9 cellular contexts compared by ENCODE assay signal in genomic region chr17:50371526-50371925, GRCh38. TPM values are rescaled to one million over a fixed set of nuclear protein-coding genes. Genes with fewer than 3 reads are reported as not detected.
DNase-seq lines count a peak whose midpoint lies in the region; ATAC-seq and TF ChIP-seq lines count a peak whose summit lies in the region.
"Had no signal": no experiment of that assay in that cellular context is flagged by ENCODE, and none has a peak within 500 bp of the region (broad histone marks: within the 10 kb centered on the region; RNA-seq: fewer than 3 reads in every experiment).

No MANE protein-coding gene starts in this region.

- H3K4me2 ChIP-seq in HCT116 (ENCODE audit: low read length) (peak overlapping the region; percentile 76), PC-3 (ENCODE audit: low read length) (peak overlapping the region; percentile 90)

- H3K79me2 ChIP-seq in HCT116 (ENCODE audit: insufficient read depth, low read length) (peaks cover 55% of the 10 kb centered on the region), PC-3 (ENCODE audit: low read length) (peaks cover 40% of the 10 kb centered on the region)

- H3K9ac ChIP-seq in HCT116 (ENCODE audit: low read length), result peak overlapping the region; percentile 88
- H3K9ac ChIP-seq in PC-3 (ENCODE audit: low read length), result no peak overlapping the region

- RAD21 ChIA-PET in HCT116 (lab: Charles Lee; ENCODE audit: low non-redundant PET in 1 of 2, low total read pairs in 2 of 2, uncharacterized antibody in 2 of 2, unreplicated experiment in 2 of 2), result no interaction called here

- no peak overlapping the region for H2AFZ ChIP-seq in HCT116 (ENCODE audit: low read depth, low read length, poor library complexity, severe bottlenecking)
- no peak overlapping the region for H2AFZ ChIP-seq in PC-3 (ENCODE audit: low read length)

- WGBS in psoas muscle, 3 donors, result 93 to 98% (median 96%) methylated on average over 2 of the region's 2 CpGs
- WGBS in heart left ventricle, 4 donors, result 88 to 95% (median 94%) methylated on average over 2 of the region's 2 CpGs

- peak overlapping the region; percentile 82 for H3K27ac ChIP-seq in HCT116 (ENCODE audit: low read depth, low read length)
- no peak overlapping the region for H3K27ac ChIP-seq in PC-3 (ENCODE audit: low read length)
- H3K27ac ChIP-seq in epithelial cell of prostate, result peak overlapping the region; percentile 92
- H3K27ac ChIP-seq in psoas muscle, result no peak overlapping the region
- H3K27ac ChIP-seq in heart left ventricle, result no peak overlapping the region

- TF ChIP-seq CTCF in HCT116 (IDR thresholded peaks at IDR 0.05 in 2 of 3, conservative IDR thresholded peaks at IDR 0.05 in 1 of 3; ENCODE audit: borderline replicate concordance in 1 of 3, insufficient read depth in 1 of 3, low read depth in 2 of 3, low read length in 2 of 3) (no peak), PC-3 (conservative IDR thresholded peaks at IDR 0.05; ENCODE audit: low read depth, low read length) (no peak), psoas muscle (IDR thresholded peaks at IDR 0.05) (no peak), heart left ventricle (IDR thresholded peaks at IDR 0.05) (no peak)

- H4K20me1 ChIP-seq in HCT116 (ENCODE audit: insufficient read depth) (no peaks in the 10 kb centered on the region), PC-3 (ENCODE audit: low read length) (no peaks in the 10 kb centered on the region)

- BruUV-seq in HCT116 (replicated peaks; lab: Mats Ljungman, UMichigan) (no TSS peak), PC-3 (replicated peaks; lab: Mats Ljungman, UMichigan) (no TSS peak)

- peaks cover 5% of the 10 kb centered on the region for H3F3A ChIP-seq in PC-3 (ENCODE audit: low read length, unreplicated experiment)

- CTCF ChIA-PET in HCT116 (lab: Charles Lee) (interaction anchor here (0.6 to 1.3 kb wide), 3 partner anchors 9 to 172 kb away, joined by 3 to 5 read pairs (median 3); partner anchors contain the start of gene LRRC59), PC-3 (lab: Charles Lee) (interaction anchor here (0.6 kb wide), 1 partner anchor 1011 kb away, joined by 3 read pairs; no protein-coding TSS in a partner anchor)

- TF ChIP-seq RAD21 in HCT116 (IDR thresholded peaks at IDR 0.05; ENCODE audit: low read depth), result no peak

- no peaks in the 10 kb centered on the region for H3K27me3 ChIP-seq in HCT116 (ENCODE audit: insufficient read depth, low read length)
- no peaks in the 10 kb centered on the region for H3K27me3 ChIP-seq in PC-3 (ENCODE audit: low read length)
- no peaks in the 10 kb centered on the region for H3K27me3 ChIP-seq in psoas muscle (ENCODE audit: insufficient read depth in 3 of 3, low read length in 2 of 3)
- H3K27me3 ChIP-seq in heart left ventricle, result no peaks in the 10 kb centered on the region

- POLR2A ChIA-PET in HCT116 (lab: Charles Lee) (interaction anchor here (1.7 kb wide), 1 partner anchor 9 kb away, joined by 9 read pairs; no protein-coding TSS in a partner anchor), PC-3 (lab: Charles Lee; ENCODE audit: unreplicated experiment) (interaction anchor here (0.6 kb wide), 1 partner anchor 19 kb away, joined by 7 read pairs; no protein-coding TSS in a partner anchor)

- H3K9me3 ChIP-seq in HCT116 (ENCODE audit: control insufficient read depth in 1 of 2, insufficient read depth in 1 of 2, low read depth in 1 of 2, low read length in 2 of 2) (no peaks in the 10 kb centered on the region), PC-3 (ENCODE audit: low read length) (no peaks in the 10 kb centered on the region), psoas muscle (no peaks in the 10 kb centered on the region), heart left ventricle (no peaks in the 10 kb centered on the region)

- H3K36me3 ChIP-seq in HCT116 (ENCODE audit: control insufficient read depth in 1 of 2, insufficient read depth in 2 of 2, low read length in 2 of 2) (peaks cover 39 to 43% of the 10 kb centered on the region in 2 experiments), PC-3 (ENCODE audit: low read depth, low read length) (peaks cover 40% of the 10 kb centered on the region), psoas muscle (ENCODE audit: insufficient read depth in 1 of 2, low read depth in 1 of 2) (peaks cover 0 to 43% of the 10 kb centered on the region in 2 donors), heart left ventricle (peaks cover 0 to 44% (median 41%) of the 10 kb centered on the region in 9 donors)

- TF ChIP-seq POLR2A in HCT116 (IDR thresholded peaks at IDR 0.05; ENCODE audit: borderline replicate concordance, extremely low read depth, insufficient read depth, insufficient read length), result no peak
- no peak for TF ChIP-seq POLR2A in heart left ventricle (IDR thresholded peaks at IDR 0.05)

- ATAC-seq in HCT116 (no peak), PC-3 (no peak), psoas muscle (no peak), GM19467 (IDR thresholded peaks at IDR 0.05; ENCODE audit: unreplicated experiment) (no peak), heart left ventricle (no peak), GM21360 (IDR thresholded peaks at IDR 0.05; ENCODE audit: unreplicated experiment) (no peak)

- H3K9me2 ChIP-seq in HCT116 (ENCODE audit: insufficient read depth) (no peaks in the 10 kb centered on the region), PC-3 (replicated peaks; ENCODE audit: low read length) (no peaks in the 10 kb centered on the region)

- intact Hi-C loops in HCT116 (cut with micrococcal nuclease), result no loop called here
- intact Hi-C loops in PC-3 (cut with micrococcal nuclease), result no loop called here
- intact Hi-C loops in psoas muscle (cut with DNase I), result no loop called here
- intact Hi-C loops in heart left ventricle (cut with DNase I), result loop anchor here in 1 of 10 donors (10.0 kb wide), 1 partner anchor 103 kb away; the partner anchor contains the start of gene RSAD1

- peaks cover 9 to 16% of the 10 kb centered on the region in 2 experiments for H3K4me1 ChIP-seq in HCT116 (ENCODE audit: control insufficient read depth in 1 of 2, insufficient read depth in 2 of 2, low read length in 2 of 2)
- peaks cover 14% of the 10 kb centered on the region for H3K4me1 ChIP-seq in PC-3 (ENCODE audit: insufficient read depth, low read length)
- H3K4me1 ChIP-seq in psoas muscle, result peaks cover 15% of the 10 kb centered on the region
- H3K4me1 ChIP-seq in heart left ventricle, result peaks cover 0 to 28% (median 14%) of the 10 kb centered on the region in 12 donors

- H3K4me3 ChIP-seq in HCT116 (replicated peaks in 1 of 2; ENCODE audit: low read depth in 1 of 2, low read length in 2 of 2), result peak overlapping the region; percentile 54 to 67
- H3K4me3 ChIP-seq in PC-3 (ENCODE audit: low read length), result peak overlapping the region; percentile 88
- H3K4me3 ChIP-seq in psoas muscle, result peak overlapping the region; percentile 89
- H3K4me3 ChIP-seq in heart left ventricle, result peak overlapping the region in 4 of 12 donors; percentile 63 to 74 (median 72)

- DNase-seq in HCT116 (ENCODE audit: low read depth, low spot score) (no peak), PC-3 (no peak), epithelial cell of prostate (ENCODE audit: low read depth, low spot score) (peak; percentile 36), psoas muscle (no peak), heart left ventricle (no peak)
- DNase-seq: activated CD4-positive, alpha-beta T cell treated with anti-CD3 and anti-CD28 coated beads for 48 hours; left cardiac atrium had no signal

TF ChIP-seq in HCT116, 20 proteins besides CTCF, POLR2A, EP300 and RAD21 (continues in another document):
- TF ChIP-seq SIN3A (IDR thresholded peaks at IDR 0.05; ENCODE audit: low read depth) (no peak), SRF (IDR thresholded peaks at IDR 0.05; ENCODE audit: low read depth) (no peak), ZFX (IDR thresholded peaks at IDR 0.05) (no peak), CEBPB (IDR thresholded peaks at IDR 0.05; ENCODE audit: low read depth) (no peak), SP1 (IDR thresholded peaks at IDR 0.05; ENCODE audit: low read depth) (no peak), YY1 (IDR thresholded peaks at IDR 0.05; ENCODE audit: extremely low read depth, insufficient replicate concordance, low read depth, low read length) (no peak), TCF7L2 (IDR thresholded peaks at IDR 0.05; ENCODE audit: borderline replicate concordance, extremely low read depth, insufficient read depth, insufficient read length) (no peak), EGR1 (IDR thresholded peaks at IDR 0.05; ENCODE audit: low read depth) (no peak)

RNA-seq across cellular contexts. Expression of gene MRPL27, which starts 1.5 kb away (rescaled TPM):
- total RNA-seq in HCT116 (2021; ENCODE audit: unreplicated experiment) (106 TPM), PC-3 (2014; rRNA removed) (168 and 173 TPM in 2 replicates), psoas muscle (100 to 1,000 TPM in 2 of 4 donors, 10 to 100 TPM in 2; 70.7 to 133 (median 95.3) TPM), heart left ventricle (10 to 100 TPM; 52.9 to 91.6 (median 65.3) TPM)
- 140 and 142 TPM in 2 replicates for polyA plus RNA-seq in HCT116 (2012)
- polyA plus RNA-seq in psoas muscle (100 to 1,000 TPM; 128 to 468 (median 281) TPM), heart left ventricle (100 to 1,000 TPM; 190 to 243 TPM)

RNA-seq across cellular contexts. Expression of gene EME1, which starts 1.5 kb away (rescaled TPM):
- total RNA-seq in HCT116 (2021; ENCODE audit: unreplicated experiment) (31.8 TPM), PC-3 (2014; rRNA removed) (20.0 and 28.0 TPM in 2 replicates), psoas muscle (under 1 TPM in 2 of 4 donors, not detected in 2; 0.15 to 0.32 TPM), heart left ventricle (1 to 10 TPM in 1 of 9 donors, under 1 TPM in 2, not detected in 6; 0.70 to 3.4 (median 0.75) TPM)
- 21.1 and 26.1 TPM in 2 replicates for polyA plus RNA-seq in HCT116 (2012)
- polyA plus RNA-seq in psoas muscle (under 1 TPM; 0.06 to 0.39 (median 0.29) TPM), heart left ventricle (under 1 TPM; 0.22 to 0.72 TPM)

RNA-seq across cellular contexts. Expression of gene XYLT2, which starts 25.6 kb away (rescaled TPM):
- total RNA-seq in HCT116 (2021; ENCODE audit: unreplicated experiment) (37.5 TPM), PC-3 (2014; rRNA removed) (53.5 and 54.3 TPM in 2 replicates), psoas muscle (1 to 10 TPM; 3.4 to 6.1 (median 4.3) TPM), heart left ventricle (10 to 100 TPM; 11.3 to 19.2 (median 13.9) TPM)
- 30.3 and 34.3 TPM in 2 replicates for polyA plus RNA-seq in HCT116 (2012)
- polyA plus RNA-seq in psoas muscle (1 to 10 TPM; 2.8 to 6.3 (median 3.2) TPM), heart left ventricle (1 to 10 TPM; 9.5 to 9.9 TPM)

RNA-seq across cellular contexts. Expression of gene LRRC59, which starts 25.8 kb away (rescaled TPM):
- total RNA-seq in HCT116 (2021; ENCODE audit: unreplicated experiment) (221 TPM), PC-3 (2014; rRNA removed) (324 and 427 TPM in 2 replicates), psoas muscle (10 to 100 TPM; 15.9 to 53.9 (median 44.7) TPM), heart left ventricle (10 to 100 TPM; 19.6 to 50.9 (median 28.6) TPM)
- 180 and 200 TPM in 2 replicates for polyA plus RNA-seq in HCT116 (2012)
- polyA plus RNA-seq in psoas muscle (100 to 1,000 TPM in 1 of 3 donors, 10 to 100 TPM in 2; 40.8 to 122 (median 90.2) TPM), heart left ventricle (100 to 1,000 TPM in 1 of 2 donors, 10 to 100 TPM in 1; 13.7 to 150 TPM)

RNA-seq across cellular contexts. Expression of gene ACSF2, which starts 54.5 kb away (rescaled TPM):
- total RNA-seq in HCT116 (2021; ENCODE audit: unreplicated experiment), result 52.4 TPM
- 34.4 and 40.5 TPM in 2 replicates for polyA plus RNA-seq in HCT116 (2012)
- total RNA-seq in PC-3 (2014; rRNA removed), result 69.3 and 72.7 TPM in 2 replicates
- 10 to 100 TPM; 14.4 to 72.3 (median 44.7) TPM for total RNA-seq in psoas muscle
- 10 to 100 TPM; 17.0 to 69.7 (median 19.6) TPM for polyA plus RNA-seq in psoas muscle
- total RNA-seq in heart left ventricle, result 10 to 100 TPM in 8 of 9 donors, 1 to 10 TPM in 1; 7.3 to 31.6 (median 17.4) TPM
- polyA plus RNA-seq in heart left ventricle, result 10 to 100 TPM in 1 of 2 donors, 1 to 10 TPM in 1; 6.5 to 20.0 TPM

Comparison
In these comparisons a context has a peak if more than half of its experiments do, and no peak if none do; other contexts are left out.
1. H3K27ac ChIP-seq: peak in HCT116 (single experiment) and epithelial cell of prostate (single experiment); none in PC-3 (single experiment), psoas muscle (single experiment) and heart left ventricle (0 of 12).